Comparison of ENCODE assay signal across 13 cellular contexts in the genomic region with DNA sequence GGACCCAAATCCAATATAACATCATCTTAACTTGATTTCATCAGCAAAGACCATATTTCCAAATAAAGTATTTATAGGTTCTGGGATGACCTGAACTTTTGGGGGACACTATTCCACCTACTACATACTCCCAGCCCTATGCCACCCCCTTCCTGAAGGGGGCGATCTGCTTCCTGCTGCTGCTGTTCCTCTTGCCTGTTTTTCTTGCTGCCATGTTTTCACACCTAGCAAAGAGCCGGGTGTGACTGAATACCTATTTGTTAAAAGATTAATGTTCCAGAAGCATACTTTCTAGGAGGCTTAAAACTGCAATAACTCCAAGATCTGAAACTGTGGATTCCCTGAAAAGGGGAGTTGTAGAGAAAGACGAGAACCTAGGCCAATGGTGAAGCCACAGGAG.
DNase-seq lines count a peak whose midpoint lies in the region; ATAC-seq and TF ChIP-seq lines count a peak whose summit lies in the region.
"Had no signal": no experiment of that assay in that cellular context is flagged by ENCODE, and none has a peak within 500 bp of the region (broad histone marks: within the 10 kb centered on the region; RNA-seq: fewer than 3 reads in every experiment).

No MANE protein-coding gene starts in this region.

- intact Hi-C loops in posterior cingulate gyrus (cut with DNase I), result loop anchor here (10.0 kb wide), 1 partner anchor 1899 kb away; no protein-coding TSS in a partner anchor

- peak; percentile 7 for TF ChIP-seq CTCF in astrocyte of the cerebellum (IDR thresholded peaks at IDR 0.05; ENCODE audit: low read depth, low read length, missing control alignments)
- TF ChIP-seq CTCF in progenitor cell of endocrine pancreas (IDR thresholded peaks at IDR 0.05; ENCODE audit: unreplicated experiment), result peak; percentile 38

- peak overlapping the region; percentile 24 for H3K4me3 Mint-ChIP-seq in activated T-cell treated with anti-CD3 and anti-CD28 coated beads, Interleukin-2, amount 50 U/mL, for 4 hours
- no peak overlapping the region for H3K4me3 Mint-ChIP-seq in progenitor cell of endocrine pancreas (ENCODE audit: low read depth)
- H3K4me3 Mint-ChIP-seq: activated naive CD8-positive, alpha-beta T cell treated with anti-CD3 and anti-CD28 coated beads for 36 hours; mesothelial cell of epicardium had no signal

- no peaks in the 10 kb centered on the region for H3K36me3 Mint-ChIP-seq in activated T-cell treated with anti-CD3 and anti-CD28 coated beads, Interleukin-2, amount 50 U/mL, for 4 hours (ENCODE audit: insufficient read depth)
- no peaks in the 10 kb centered on the region for H3K36me3 Mint-ChIP-seq in progenitor cell of endocrine pancreas (ENCODE audit: insufficient read depth)
- H3K36me3 Mint-ChIP-seq: activated naive CD8-positive, alpha-beta T cell treated with anti-CD3 and anti-CD28 coated beads for 36 hours; mesothelial cell of epicardium had no signal

- no peaks in the 10 kb centered on the region for H3K27me3 Mint-ChIP-seq in activated T-cell treated with anti-CD3 and anti-CD28 coated beads, Interleukin-2, amount 50 U/mL, for 4 hours (ENCODE audit: low read depth)
- no peaks in the 10 kb centered on the region for H3K27me3 Mint-ChIP-seq in progenitor cell of endocrine pancreas
- H3K27me3 Mint-ChIP-seq: activated naive CD8-positive, alpha-beta T cell treated with anti-CD3 and anti-CD28 coated beads for 36 hours had no signal

- no peak overlapping the region for H3K27ac Mint-ChIP-seq in progenitor cell of endocrine pancreas
- H3K27ac Mint-ChIP-seq: mesothelial cell of epicardium had no signal

- no peak for DNase-seq in activated T-cell treated with anti-CD3 and anti-CD28 coated beads, Interleukin-2, amount 50 U/mL, for 4 hours
- DNase-seq in activated T-cell treated with anti-CD3 and anti-CD28 coated beads for 4 hours (no peak), KBM-7 (peak; percentile 5), astrocyte of the cerebellum (ENCODE audit: low read depth) (no peak), progenitor cell of endocrine pancreas (ENCODE audit: low spot score, unreplicated experiment) (no peak), posterior cingulate gyrus (no peak), NCI-H446 (lab: John Stamatoyannopoulos, UW) (no peak), COR-L47 (lab: John Stamatoyannopoulos, UW) (no peak)
- DNase-seq: activated naive CD8-positive, alpha-beta T cell treated with anti-CD3 and anti-CD28 coated beads for 36 hours; NCI-H1092 treated with DMSO at 0.1 percent for 48 hours; right cardiac atrium; uterus had no signal

- in situ Hi-C loops in KBM-7 (cut with MboI; ENCODE audit: low pct_unique_long_range_greater_than_20kb, low sequenced_read_pairs) (no loop called here), astrocyte of the cerebellum (cut with HindIII; ENCODE audit: low sequenced_read_pairs) (no loop called here)

- H3K4me1 Mint-ChIP-seq in activated T-cell treated with anti-CD3 and anti-CD28 coated beads, Interleukin-2, amount 50 U/mL, for 4 hours (ENCODE audit: low read depth), result peaks cover 34% of the 10 kb centered on the region
- peaks cover 9% of the 10 kb centered on the region for H3K4me1 Mint-ChIP-seq in progenitor cell of endocrine pancreas (ENCODE audit: low read depth)

- no peak overlapping the region for H3K4me3 ChIP-seq in astrocyte of the cerebellum (ENCODE audit: low read depth, low read length)
- H3K4me3 ChIP-seq: uterus had no signal

- no peak for ATAC-seq in activated T-cell treated with anti-CD3 and anti-CD28 coated beads, Interleukin-2, amount 50 U/mL, for 4 hours

- H3K9me3 Mint-ChIP-seq in activated T-cell treated with anti-CD3 and anti-CD28 coated beads, Interleukin-2, amount 50 U/mL, for 4 hours, result peaks cover 6% of the 10 kb centered on the region
- no peaks in the 10 kb centered on the region for H3K9me3 Mint-ChIP-seq in progenitor cell of endocrine pancreas (ENCODE audit: low read depth)
- H3K9me3 Mint-ChIP-seq: mesothelial cell of epicardium had no signal
